9 cellular contexts compared by ENCODE assay signal in the genomic region with DNA sequence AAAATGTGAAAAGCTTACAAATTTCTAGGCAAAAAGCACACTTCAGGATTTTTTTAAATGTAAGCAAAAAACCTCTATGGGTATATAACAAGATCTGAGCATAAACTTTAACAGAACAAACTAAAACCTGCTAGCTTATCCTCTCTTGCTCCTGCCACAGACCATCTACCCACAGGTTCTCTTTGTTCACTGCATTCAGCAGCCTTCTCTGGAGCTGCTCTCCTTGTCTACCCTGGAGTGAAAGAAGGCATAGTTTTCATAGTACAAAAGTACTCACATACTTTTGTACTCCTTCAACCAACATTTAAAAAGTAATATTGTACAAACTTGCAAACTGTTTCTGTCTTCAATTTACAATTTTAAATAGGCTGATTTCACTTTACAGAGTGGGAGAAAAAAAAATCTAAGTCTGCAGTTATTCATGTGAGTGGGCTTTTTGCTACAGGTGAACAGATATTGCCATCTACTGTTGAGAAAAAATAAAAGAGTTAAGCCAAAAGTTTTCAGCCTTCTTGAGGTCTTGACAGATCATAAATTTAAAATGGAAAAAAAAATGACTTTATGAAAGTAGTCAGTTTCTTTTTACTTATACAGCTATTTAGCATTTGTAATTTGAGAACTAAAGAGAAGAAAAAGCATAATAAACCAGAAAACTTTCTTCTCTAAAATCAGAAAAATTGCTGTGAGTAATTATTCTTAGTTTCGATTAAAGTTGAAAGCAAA. TPM values are rescaled to one million over a fixed set of nuclear protein-coding genes. Genes with fewer than 3 reads are reported as not detected.
DNase-seq lines count a peak whose midpoint lies in the region; ATAC-seq and TF ChIP-seq lines count a peak whose summit lies in the region.
"Had no signal": no experiment of that assay in that cellular context is flagged by ENCODE, and none has a peak within 500 bp of the region (broad histone marks: within the 10 kb centered on the region; RNA-seq: fewer than 3 reads in every experiment).

No MANE protein-coding gene starts in this region.

- no peaks in the 10 kb centered on the region for H3K9me3 ChIP-seq in upper lobe of left lung

- TF ChIP-seq POLR2A in upper lobe of left lung (IDR thresholded peaks at IDR 0.05), result no peak

- DNase-seq in GM13977 (ENCODE audit: low spot score) (no peak), RPMI8226 (peak; percentile 33), foreskin keratinocyte (no peak), globus pallidus (ENCODE audit: low spot score) (no peak), upper lobe of left lung (no peak)
- DNase-seq: WERI-Rb-1 had no signal

- H3K27ac ChIP-seq in 22Rv1, result no peak overlapping the region
- H3K27ac ChIP-seq in foreskin keratinocyte, result no peak overlapping the region
- no peak overlapping the region for H3K27ac ChIP-seq in upper lobe of left lung
- H3K27ac ChIP-seq: WERI-Rb-1 had no signal

- ATAC-seq in foreskin keratinocyte, result no peak
- no peak for ATAC-seq in HG03175 (IDR thresholded peaks at IDR 0.05; ENCODE audit: unreplicated experiment)
- ATAC-seq in HG02610 (IDR thresholded peaks at IDR 0.05; ENCODE audit: unreplicated experiment), result no peak
- no peak for ATAC-seq in upper lobe of left lung (ENCODE audit: low FRiP score in 2 of 2)

- no peaks in the 10 kb centered on the region for H3K36me3 ChIP-seq in upper lobe of left lung
- H3K36me3 ChIP-seq: WERI-Rb-1 had no signal

- in situ Hi-C loops in GM13977 (cut with MboI; ENCODE audit: low pct_unique_long_range_greater_than_20kb, low sequenced_read_pairs, unreplicated experiment), result no loop called here

- H3K4me1 ChIP-seq in foreskin keratinocyte (peaks cover 5% of the 10 kb centered on the region), upper lobe of left lung (no peaks in the 10 kb centered on the region)

- WGBS in upper lobe of left lung, 2 donors, result 78 to 84% methylated on average over 1 of the region's 1 CpG

- no peaks in the 10 kb centered on the region for H3K27me3 ChIP-seq in foreskin keratinocyte
- H3K27me3 ChIP-seq in upper lobe of left lung, result no peaks in the 10 kb centered on the region

- TF ChIP-seq CTCF in 22Rv1 (IDR thresholded peaks at IDR 0.05), result peak; percentile 66
- peak; percentile 24 for TF ChIP-seq CTCF in GM13977 (IDR thresholded peaks at IDR 0.05; ENCODE audit: extremely low read depth, insufficient read depth, missing control alignments)
- TF ChIP-seq CTCF in foreskin keratinocyte (conservative IDR thresholded peaks at IDR 0.05), result peak; percentile 66
- TF ChIP-seq CTCF in upper lobe of left lung (IDR thresholded peaks at IDR 0.05), result peak in 3 of 6 experiments; percentile 7 to 23 (median 19)

- no peak for TF ChIP-seq EP300 in upper lobe of left lung (IDR thresholded peaks at IDR 0.05)

- H3K4me3 ChIP-seq in upper lobe of left lung, result no peak overlapping the region

RNA-seq across cellular contexts. Expression of a gene that starts 20.4 kb away (rescaled TPM):
- total RNA-seq in foreskin keratinocyte (60.4 and 78.7 TPM in 2 replicates), upper lobe of left lung (10 to 100 TPM in 5 of 6 donors, not detected in 1; 16.6 to 96.4 (median 41.9) TPM)
- not detected in 2 replicates for polyA plus RNA-seq in foreskin keratinocyte

RNA-seq across cellular contexts. Expression of a gene that starts 24.9 kb away (rescaled TPM):
- 3.5 and 4.4 TPM in 2 replicates for total RNA-seq in foreskin keratinocyte
- 2.2 and 2.5 TPM in 2 replicates for polyA plus RNA-seq in foreskin keratinocyte
- total RNA-seq in upper lobe of left lung, result 1 to 10 TPM in 4 of 6 donors, under 1 TPM in 2; 0.55 to 6.3 (median 1.7) TPM

RNA-seq across cellular contexts. Expression of a gene that starts 28.7 kb away (rescaled TPM):
- total RNA-seq in foreskin keratinocyte, result 15.1 and 15.9 TPM in 2 replicates
- polyA plus RNA-seq in foreskin keratinocyte, result 5.9 and 7.0 TPM in 2 replicates
- 10 to 100 TPM in 3 of 6 donors, 1 to 10 TPM in 3; 2.3 to 22.5 (median 10.9) TPM for total RNA-seq in upper lobe of left lung
